In the genomic region with DNA sequence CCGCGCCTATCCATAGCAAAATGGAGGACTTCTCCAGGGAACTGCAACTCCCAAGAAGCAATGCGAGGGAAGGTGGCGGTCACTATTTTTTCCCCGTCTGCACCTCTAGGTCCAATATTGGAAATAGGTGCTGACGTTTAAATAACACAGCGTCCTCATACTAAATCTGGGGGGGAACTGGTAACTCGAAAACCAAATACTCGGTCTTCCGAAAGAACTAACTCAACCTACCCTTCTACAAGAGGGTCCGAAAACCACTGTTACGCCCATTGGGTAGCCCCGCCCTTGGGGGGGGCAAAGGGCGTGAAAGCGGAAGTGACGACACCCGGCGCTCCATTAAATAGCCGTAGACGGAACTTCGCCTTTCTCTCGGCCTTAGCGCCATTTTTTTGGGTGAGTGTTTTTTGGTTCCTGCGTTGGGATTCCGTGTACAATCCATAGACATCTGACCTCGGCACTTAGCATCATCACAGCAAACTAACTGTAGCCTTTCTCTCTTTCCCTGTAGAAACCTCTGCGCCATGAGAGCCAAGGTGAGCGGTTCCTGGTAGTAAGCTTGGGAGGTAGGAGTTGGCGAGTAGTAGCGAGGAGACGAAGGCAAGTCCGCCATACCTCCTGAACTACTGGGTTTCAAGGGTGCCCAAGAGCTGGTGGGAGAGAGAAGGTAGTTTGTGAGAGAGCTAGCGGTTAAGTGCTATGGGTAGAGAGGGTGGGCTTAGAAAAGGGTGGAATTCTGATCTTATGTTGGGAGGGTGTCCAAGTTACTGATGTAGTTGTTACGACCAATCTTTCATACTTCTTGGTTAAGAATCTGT, we compare ENCODE assay signal across 8 cellular contexts. TPM values are rescaled to one million over a fixed set of nuclear protein-coding genes. Genes with fewer than 3 reads are reported as not detected.
A peak's percentile ranks its signal among the peaks of the same experiment; 100 is the strongest.
DNase-seq lines count a peak whose midpoint lies in the region; ATAC-seq, FAIRE-seq and TF ChIP-seq lines count a peak whose summit lies in the region.

A gene (plus strand): TSS at position 367 of the 815 bp plus-strand sequence.

- H3K4me3 ChIP-seq in Karpas-422 (ENCODE audit: low read length) (peak within 1 kb of the TSS; percentile 90), esophagus squamous epithelium (peak within 1 kb of the TSS; percentile 46 to 76 (median 70))

- WGBS in esophagus squamous epithelium, 2 donors, result 0% methylated on average over 32 to 33 of the region's 34 CpGs

- peaks cover 28% of the 10 kb centered on the region for H3K79me2 ChIP-seq in Karpas-422 (ENCODE audit: low read length)

- H3K9ac ChIP-seq in Karpas-422 (ENCODE audit: low read length), result peak within 1 kb of the TSS; percentile 85

- peak in 1 of 6 experiments; percentile 25 for TF ChIP-seq CTCF in esophagus squamous epithelium (IDR thresholded peaks at IDR 0.05)

- no peak for FAIRE-seq in RCC 7860 (lab: Jason Lieb, UNC)

- intact Hi-C loops in esophagus squamous epithelium (cut with DNase I), result no loop called here

- H4K20me1 ChIP-seq in Karpas-422 (ENCODE audit: insufficient read depth, low read depth, low read length), result no peaks in the 10 kb centered on the region

- ATAC-seq in GM21717 (IDR thresholded peaks at IDR 0.05; ENCODE audit: unreplicated experiment), result peak; percentile 45

- no peaks in the 10 kb centered on the region for H3K9me2 ChIP-seq in Karpas-422 (replicated peaks; ENCODE audit: insufficient read depth, low read length)

- no peaks in the 10 kb centered on the region for H3K27me3 ChIP-seq in Karpas-422 (ENCODE audit: low read length)
- no peaks in the 10 kb centered on the region for H3K27me3 ChIP-seq in esophagus squamous epithelium

- DNase-seq in DMS 273 treated with DMSO at 0.1 percent for 48 hours (lab: John Stamatoyannopoulos, UW) (peak; percentile 67), Karpas-422 (peak; percentile 98), RCC 7860 (ENCODE audit: low spot score) (peak; percentile 75), esophagus squamous epithelium (lab: John Stamatoyannopoulos, UW) (peak; percentile 58), myocyte (ENCODE audit: low read depth) (peak; percentile 97)
- peak; percentile 97 to 98 for DNase-seq in activated T-cell treated with anti-CD3 and anti-CD28 coated beads, Interleukin-2, amount 50 U/mL, for 48 hours
- peak; percentile 81 to 82 for DNase-seq in stimulated activated CD8-positive, alpha-beta memory T cell treated with anti-CD3 and anti-CD28 coated beads, Interleukin-7, amount 100 ng/mL, for 48 hours (ENCODE audit: extremely low read depth in 1 of 2, low read depth in 1 of 2)

- peak in 3 of 4 donors; percentile 81 to 97 (median 95) for TF ChIP-seq POLR2A in esophagus squamous epithelium (IDR thresholded peaks at IDR 0.05)

- H2AFZ ChIP-seq in Karpas-422 (ENCODE audit: low read length), result peak within 1 kb of the TSS; percentile 95

- peaks cover 25% of the 10 kb centered on the region for H3K4me1 ChIP-seq in Karpas-422 (ENCODE audit: low read length)
- peaks cover 16 to 42% (median 24%) of the 10 kb centered on the region in 3 donors for H3K4me1 ChIP-seq in esophagus squamous epithelium

- H3K4me2 ChIP-seq in Karpas-422 (ENCODE audit: low read depth, low read length, poor library complexity, severe bottlenecking), result peak within 1 kb of the TSS; percentile 69

- H3K9me3 ChIP-seq in Karpas-422 (ENCODE audit: low read length), result no peaks in the 10 kb centered on the region
- no peaks in the 10 kb centered on the region for H3K9me3 ChIP-seq in esophagus squamous epithelium

- peaks cover 23% of the 10 kb centered on the region for H3K36me3 ChIP-seq in Karpas-422 (ENCODE audit: insufficient read depth, low read length)
- peaks cover 9 to 44% (median 25%) of the 10 kb centered on the region in 3 donors for H3K36me3 ChIP-seq in esophagus squamous epithelium

- H3K27ac ChIP-seq in Karpas-422 (ENCODE audit: low read length), result peak within 1 kb of the TSS; percentile 93
- H3K27ac ChIP-seq in esophagus squamous epithelium, result peak within 1 kb of the TSS; percentile 88 to 98 (median 94)

RNA-seq across cellular contexts. Expression of the gene that starts here (rescaled TPM):
- total RNA-seq in Karpas-422 (2014; rRNA removed; shearing (Covaris generic); ENCODE audit: low replicate concordance), result 7,506 and 9,874 TPM in 2 replicates
- 1,000 to 10,000 TPM in 3 of 4 donors, 100 to 1,000 TPM in 1; 966 to 4,641 (median 3,066) TPM for total RNA-seq in esophagus squamous epithelium
- total RNA-seq in myocyte, result 1,498 and 1,992 TPM in 2 replicates
- polyA plus RNA-seq in myocyte (2012), result 5,312 TPM

Comparison
In these comparisons a context has a peak if more than half of its experiments do, and no peak if none do; other contexts are left out.
1. Peak in every context shown above with its lines: DNase-seq, ATAC-seq, H3K4me3 ChIP-seq and H3K27ac ChIP-seq.